8 cellular contexts compared by ENCODE assay signal in genomic region chr1:26035203-26035958, GRCh38. TPM values are rescaled to one million over a fixed set of nuclear protein-coding genes. Genes with fewer than 3 reads are reported as not detected.
A peak's percentile ranks its signal among the peaks of the same experiment; 100 is the strongest.
DNase-seq lines count a peak whose midpoint lies in the region; ATAC-seq, FAIRE-seq and TF ChIP-seq lines count a peak whose summit lies in the region.

No MANE protein-coding gene starts in this region.

- no peaks in the 10 kb centered on the region for H3K9me3 ChIP-seq in keratinocyte (ENCODE audit: control insufficient read depth, low read depth, low read length)

- peak overlapping the region; percentile 33 for H3K27ac ChIP-seq in keratinocyte (ENCODE audit: control insufficient read depth, insufficient read depth, low read length)

- H2AFZ ChIP-seq in keratinocyte (ENCODE audit: control insufficient read depth, low read length) = peak overlapping the region; percentile 97

- peak; percentile 87 for FAIRE-seq in keratinocyte (lab: Jason Lieb, UNC)

- no peaks in the 10 kb centered on the region for H3K79me2 ChIP-seq in keratinocyte (ENCODE audit: control insufficient read depth, insufficient read depth, low read length)

- TF ChIP-seq CTCF in keratinocyte (optimal IDR thresholded peaks at IDR 0.05 in 1 of 3, IDR thresholded peaks at IDR 0.05 in 1 of 3, conservative IDR thresholded peaks at IDR 0.05 in 1 of 3; ENCODE audit: extremely low read depth in 1 of 3, insufficient read depth in 2 of 3, low read length in 3 of 3) = peak in 1 of 3 experiments; percentile 27

- H3K4me2 ChIP-seq in keratinocyte (ENCODE audit: control insufficient read depth, extremely low read depth, insufficient read depth, low read depth, low read length) = peak overlapping the region; percentile 96

- peaks cover 10% of the 10 kb centered on the region for H3K4me1 ChIP-seq in keratinocyte (ENCODE audit: control insufficient read depth, extremely low read depth, insufficient read depth, low read length)

- peak; percentile 80 for ATAC-seq in GM18907 (IDR thresholded peaks at IDR 0.05; ENCODE audit: unreplicated experiment)
- peak; percentile 92 for ATAC-seq in HG03175 (IDR thresholded peaks at IDR 0.05; ENCODE audit: unreplicated experiment)
- ATAC-seq in activated CD4-positive, CD25-positive, alpha-beta regulatory T cell treated with anti-CD3 and anti-CD28 coated beads, Interleukin-2, amount 50 U/mL, for 24 hours = peak; percentile 94 to 98

- DNase-seq in ACHN (peak; percentile 86), NCI-H226 (peak; percentile 73), cerebellar cortex (ENCODE audit: low spot score) (peak; percentile 97), keratinocyte (ENCODE audit: low read depth, low spot score) (peak; percentile 60)
- peak; percentile 89 for DNase-seq in stimulated activated CD4-positive, alpha-beta T cell treated with anti-CD3 and anti-CD28 coated beads, Interleukin-12 subunit alpha, Interleukin-12 subunit beta, amount 100 ng/mL, for 4 hours

- H3K4me3 ChIP-seq in keratinocyte (ENCODE audit: control insufficient read depth in 2 of 3, extremely low read depth in 1 of 3, insufficient read depth in 2 of 3, low read depth in 1 of 3, low read length in 3 of 3) = peak overlapping the region; percentile 58 to 92 (median 89)

- no peaks in the 10 kb centered on the region for H3K27me3 ChIP-seq in keratinocyte (ENCODE audit: control insufficient read depth, extremely low read depth, insufficient read depth, low read length)

- H4K20me1 ChIP-seq in keratinocyte (ENCODE audit: control insufficient read depth, extremely low read depth, insufficient read depth, low read length) = no peaks in the 10 kb centered on the region

- H3K36me3 ChIP-seq in keratinocyte (ENCODE audit: control insufficient read depth in 2 of 2, extremely low read depth in 1 of 2, insufficient read depth in 2 of 2, low read length in 2 of 2) = no peaks in the 10 kb centered on the region

- H3K9me1 ChIP-seq in keratinocyte (ENCODE audit: control insufficient read depth, extremely low read depth, insufficient read depth, low read length) = no peaks in the 10 kb centered on the region

- dilution Hi-C loops in keratinocyte (cut with MboI; ENCODE audit: extremely low pct_ligation_motif_present, low sequenced_read_pairs) = no loop called here

- H3K9ac ChIP-seq in keratinocyte (ENCODE audit: control insufficient read depth, extremely low read depth, insufficient read depth, low read length) = peak overlapping the region; percentile 79

- in situ Hi-C loops in ACHN (cut with HindIII; ENCODE audit: low pct_ligation_motif_present, low pct_unique_long_range_greater_than_20kb, low sequenced_read_pairs) = no loop called here

RNA-seq across cellular contexts. Expression of gene SLC30A2, which starts 10.5 kb away (rescaled TPM):
- polyA plus RNA-seq in keratinocyte = not detected in 3 replicates
- polyA plus RNA-seq in keratinocyte (2011; ENCODE audit: low read depth) = 0.09 TPM
- polyA plus RNA-seq in keratinocyte (2011; cell fraction: cytosol; rRNA removed) = not detected in 2 replicates
- polyA plus RNA-seq in keratinocyte (2011; cell fraction: nucleus; rRNA removed) = not detected in 2 replicates
- polyA plus RNA-seq in keratinocyte (2012; ENCODE audit: low replicate concordance) = 0.39 TPM in 1 of 2 replicates, not detected in the other
- not detected in 3 replicates for polyA minus RNA-seq in keratinocyte
- not detected for polyA minus RNA-seq in keratinocyte (2011; cell fraction: cytosol; rRNA and poly(A)+ RNA removed)
- not detected in 2 replicates for polyA minus RNA-seq in keratinocyte (2011; cell fraction: nucleus; rRNA and poly(A)+ RNA removed)

RNA-seq across cellular contexts. Expression of gene EXTL1, which starts 13.8 kb away (rescaled TPM):
- polyA plus RNA-seq in keratinocyte = 0.11 to 0.13 TPM in 2 of 3 replicates, not detected in the other
- not detected for polyA plus RNA-seq in keratinocyte (2011; ENCODE audit: low read depth)
- 0.02 and 0.03 TPM in 2 replicates for polyA plus RNA-seq in keratinocyte (2011; cell fraction: cytosol; rRNA removed)
- 0.03 and 0.09 TPM in 2 replicates for polyA plus RNA-seq in keratinocyte (2011; cell fraction: nucleus; rRNA removed)
- polyA plus RNA-seq in keratinocyte (2012; ENCODE audit: low replicate concordance) = 0.14 TPM in 1 of 2 replicates, not detected in the other
- polyA minus RNA-seq in keratinocyte = 0.10 to 0.52 TPM (median 0.42 TPM) in 3 replicates
- polyA minus RNA-seq in keratinocyte (2011; cell fraction: cytosol; rRNA and poly(A)+ RNA removed) = not detected
- polyA minus RNA-seq in keratinocyte (2011; cell fraction: nucleus; rRNA and poly(A)+ RNA removed) = 0.21 TPM in 1 of 2 replicates, not detected in the other

RNA-seq across cellular contexts. Expression of gene TRIM63, which starts 32.0 kb away (rescaled TPM):
- not detected in 3 replicates for polyA plus RNA-seq in keratinocyte
- 0.30 TPM for polyA plus RNA-seq in keratinocyte (2011; ENCODE audit: low read depth)
- polyA plus RNA-seq in keratinocyte (2011; cell fraction: cytosol; rRNA removed) = 0.05 TPM in 1 of 2 replicates, not detected in the other
- 0.09 TPM in 1 of 2 replicates, not detected in the other for polyA plus RNA-seq in keratinocyte (2011; cell fraction: nucleus; rRNA removed)
- polyA plus RNA-seq in keratinocyte (2012; ENCODE audit: low replicate concordance) = 0.20 TPM in 1 of 2 replicates, not detected in the other
- polyA minus RNA-seq in keratinocyte = not detected in 3 replicates
- not detected for polyA minus RNA-seq in keratinocyte (2011; cell fraction: cytosol; rRNA and poly(A)+ RNA removed)
- polyA minus RNA-seq in keratinocyte (2011; cell fraction: nucleus; rRNA and poly(A)+ RNA removed) = not detected in 2 replicates

RNA-seq across cellular contexts. Expression of gene PAFAH2, which starts 37.5 kb away (rescaled TPM):
- 15.5 to 17.8 TPM (median 15.9 TPM) in 3 replicates for polyA plus RNA-seq in keratinocyte
- polyA plus RNA-seq in keratinocyte (2011; ENCODE audit: low read depth) = 9.2 TPM
- 14.7 and 15.6 TPM in 2 replicates for polyA plus RNA-seq in keratinocyte (2011; cell fraction: cytosol; rRNA removed)
- polyA plus RNA-seq in keratinocyte (2011; cell fraction: nucleus; rRNA removed) = 16.8 and 19.1 TPM in 2 replicates
- 9.9 and 11.4 TPM in 2 replicates for polyA plus RNA-seq in keratinocyte (2012; ENCODE audit: low replicate concordance)
- polyA minus RNA-seq in keratinocyte = 11.8 to 18.7 TPM (median 16.7 TPM) in 3 replicates
- 10.7 TPM for polyA minus RNA-seq in keratinocyte (2011; cell fraction: cytosol; rRNA and poly(A)+ RNA removed)
- 11.8 and 17.6 TPM in 2 replicates for polyA minus RNA-seq in keratinocyte (2011; cell fraction: nucleus; rRNA and poly(A)+ RNA removed)

Comparison
In these comparisons a context has a peak if more than half of its experiments do, and no peak if none do; other contexts are left out.
1. Peak in every context shown above with its lines: DNase-seq, ATAC-seq, H3K4me3 ChIP-seq and H3K27ac ChIP-seq.